Comparison of ENCODE assay signal across 1 cellular context in genomic region chr7:44460325-44460724, GRCh38.
TF ChIP-seq lines count a peak whose summit lies in the region.

No MANE protein-coding gene starts in this region.

TF ChIP-seq in HepG2, 621 proteins besides CTCF, POLR2A, EP300 and RAD21 (continued from another document):
- no peak for TF ChIP-seq E2F1 (CRISPR knock-in tag; IDR thresholded peaks at IDR 0.05)
- TF ChIP-seq RFXANK (CRISPR knock-in tag; IDR thresholded peaks at IDR 0.05) = no peak
- TF ChIP-seq, protein P1, sequence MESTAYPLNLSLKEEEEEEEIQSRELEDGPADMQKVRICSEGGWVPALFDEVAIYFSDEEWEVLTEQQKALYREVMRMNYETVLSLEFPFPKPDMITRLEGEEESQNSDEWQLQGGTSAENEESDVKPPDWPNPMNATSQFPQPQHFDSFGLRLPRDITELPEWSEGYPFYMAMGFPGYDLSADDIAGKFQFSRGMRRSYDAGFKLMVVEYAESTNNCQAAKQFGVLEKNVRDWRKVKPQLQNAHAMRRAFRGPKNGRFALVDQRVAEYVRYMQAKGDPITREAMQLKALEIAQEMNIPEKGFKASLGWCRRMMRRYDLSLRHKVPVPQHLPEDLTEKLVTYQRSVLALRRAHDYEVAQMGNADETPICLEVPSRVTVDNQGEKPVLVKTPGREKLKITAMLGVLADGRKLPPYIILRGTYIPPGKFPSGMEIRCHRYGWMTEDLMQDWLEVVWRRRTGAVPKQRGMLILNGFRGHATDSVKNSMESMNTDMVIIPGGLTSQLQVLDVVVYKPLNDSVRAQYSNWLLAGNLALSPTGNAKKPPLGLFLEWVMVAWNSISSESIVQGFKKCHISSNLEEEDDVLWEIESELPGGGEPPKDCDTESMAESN (CRISPR knock-in tag; conservative IDR thresholded peaks at IDR 0.05) = no peak
- TF ChIP-seq ZNF441 (CRISPR knock-in tag; IDR thresholded peaks at IDR 0.05; ENCODE audit: borderline replicate concordance) = no peak
- no peak for TF ChIP-seq ZNF768 (CRISPR knock-in tag; IDR thresholded peaks at IDR 0.05)
- TF ChIP-seq PRDM10 (CRISPR knock-in tag; IDR thresholded peaks at IDR 0.05; ENCODE audit: low read depth) = no peak
